Comparison of ENCODE assay signal across 1 cellular context in genomic region chr1:205631727-205632373, GRCh38.
A peak's percentile ranks its signal among the peaks of the same experiment; 100 is the strongest.
TF ChIP-seq lines count a peak whose summit lies in the region.

ELK4 (minus strand) TSS chr1:205632011; CDS start chr1:205623882, 8,129 bp downstream.

TF ChIP-seq in K562, 482 proteins besides CTCF, POLR2A, EP300 and RAD21 (continued from another document and continues in another):
- peak; percentile 67; the same call in 1 of the 2 replicates for TF ChIP-seq ZBED1 (IDR thresholded peaks at IDR 0.05)
- TF ChIP-seq CTBP1 (IDR thresholded peaks at IDR 0.05; ENCODE audit: borderline replicate concordance) = peak; percentile 95
- TF ChIP-seq ZNF224 (CRISPR knock-in tag; IDR thresholded peaks at IDR 0.05) = no peak
- TF ChIP-seq HOMEZ (CRISPR knock-in tag; IDR thresholded peaks at IDR 0.05) = no peak
- no peak for TF ChIP-seq ZBTB5 (IDR thresholded peaks at IDR 0.05)
- TF ChIP-seq SREBF1 (IDR thresholded peaks at IDR 0.05; ENCODE audit: borderline replicate concordance, low read depth, low read length) = 0 out of 2 replicates have a peak, but pooled peaks have one; percentile 44
- no peak for TF ChIP-seq ZNF143 (CRISPR knock-in tag; IDR thresholded peaks at IDR 0.05)
- no peak for TF ChIP-seq SFPQ (IDR thresholded peaks at IDR 0.05; ENCODE audit: low read depth, low read length)
- no peak for TF ChIP-seq SIRT6 (IDR thresholded peaks at IDR 0.05; ENCODE audit: low read depth, low read length)
- TF ChIP-seq TAF15 (IDR thresholded peaks at IDR 0.05; ENCODE audit: low read depth, low read length) = no peak
- no peak for TF ChIP-seq MTA2 (IDR thresholded peaks at IDR 0.05; ENCODE audit: low read depth)
- no peak for TF ChIP-seq AFF1 (IDR thresholded peaks at IDR 0.05; ENCODE audit: low read depth in 1 of 2, partially characterized antibody in 2 of 2)
- TF ChIP-seq ZNF445 (CRISPR knock-in tag; IDR thresholded peaks at IDR 0.05; ENCODE audit: low read depth) = no peak
- no peak for TF ChIP-seq RFX5 (IDR thresholded peaks at IDR 0.05; ENCODE audit: low read depth, low read length)
- peak; percentile 42; the same call in 1 of the 2 replicates for TF ChIP-seq CBFB (CRISPR knock-in tag; IDR thresholded peaks at IDR 0.05)
- TF ChIP-seq PHB (CRISPR knock-in tag; IDR thresholded peaks at IDR 0.05) = 0 out of 2 replicates have a peak, but pooled peaks have one; percentile 54
- peak; percentile 91 for TF ChIP-seq ATF7 (IDR thresholded peaks at IDR 0.05)
- no peak for TF ChIP-seq BRD9 (IDR thresholded peaks at IDR 0.05; ENCODE audit: low read depth, partially characterized antibody)
- TF ChIP-seq PTRF (tag; IDR thresholded peaks at IDR 0.05) = no peak
- TF ChIP-seq NUFIP1 (IDR thresholded peaks at IDR 0.05; ENCODE audit: partially characterized antibody) = no peak
- TF ChIP-seq ZNF79 (CRISPR knock-in tag; IDR thresholded peaks at IDR 0.05; ENCODE audit: low read depth) = no peak
- TF ChIP-seq KAT2B (IDR thresholded peaks at IDR 0.05; ENCODE audit: low read depth, low read length) = no peak
- TF ChIP-seq ZNF41 (CRISPR knock-in tag; conservative IDR thresholded peaks at IDR 0.05) = no peak
- peak; percentile 94 for TF ChIP-seq VEZF1 (CRISPR knock-in tag; IDR thresholded peaks at IDR 0.05)
- no peak for TF ChIP-seq PRPF4 (IDR thresholded peaks at IDR 0.05; ENCODE audit: insufficient read depth, low read depth, low read length, poor library complexity, severe bottlenecking)
- TF ChIP-seq U2AF1 (optimal IDR thresholded peaks at IDR 0.05; ENCODE audit: low read depth, low read length) = no peak
- no peak for TF ChIP-seq ASH1L (IDR thresholded peaks at IDR 0.05; ENCODE audit: borderline replicate concordance, low read depth, partially characterized antibody)
- TF ChIP-seq ZKSCAN1 (IDR thresholded peaks at IDR 0.05; ENCODE audit: low read depth, low read length) = peak; percentile 60; the same call in 1 of the 2 replicates
- TF ChIP-seq KAT7 (CRISPR knock-in tag; IDR thresholded peaks at IDR 0.05; ENCODE audit: borderline replicate concordance) = peak; percentile 94; the same call in 1 of the 2 replicates
- no peak for TF ChIP-seq CUX1 (CRISPR knock-in tag; IDR thresholded peaks at IDR 0.05)
- no peak for TF ChIP-seq SETDB1 (IDR thresholded peaks at IDR 0.05; ENCODE audit: low read length)
- TF ChIP-seq MED1 (CRISPR knock-in tag; IDR thresholded peaks at IDR 0.05; ENCODE audit: borderline replicate concordance) = no peak
- TF ChIP-seq ZC3H4 (CRISPR knock-in tag; IDR thresholded peaks at IDR 0.05; ENCODE audit: borderline replicate concordance) = 0 out of 2 replicates have a peak, but pooled peaks have one; percentile 5
- TF ChIP-seq POLR2AphosphoS2 (IDR thresholded peaks at IDR 0.05; ENCODE audit: low read length) = no peak
- TF ChIP-seq ZBTB2 (IDR thresholded peaks at IDR 0.05) = no peak
- no peak for TF ChIP-seq KLF1 (tag; IDR thresholded peaks at IDR 0.05)
- TF ChIP-seq ZEB2 (IDR thresholded peaks at IDR 0.05) = no peak
- peak; percentile 78 for TF ChIP-seq HMGN3 (IDR thresholded peaks at IDR 0.05; ENCODE audit: borderline replicate concordance, extremely low read depth, insufficient read length, low read depth, low read length)
- no peak for TF ChIP-seq FOXK1 (CRISPR knock-in tag; IDR thresholded peaks at IDR 0.05; ENCODE audit: borderline replicate concordance)
- TF ChIP-seq SNRNP70 (optimal IDR thresholded peaks at IDR 0.05; ENCODE audit: low read depth, low read length) = no peak
- no peak for TF ChIP-seq HLTF (IDR thresholded peaks at IDR 0.05)
- no peak for TF ChIP-seq ZNF280B (CRISPR knock-in tag; IDR thresholded peaks at IDR 0.05)
- no peak for TF ChIP-seq IRF1 (CRISPR knock-in tag; IDR thresholded peaks at IDR 0.05; ENCODE audit: borderline replicate concordance)
- TF ChIP-seq POLR2G (IDR thresholded peaks at IDR 0.05; ENCODE audit: low read depth, low read length) = peak; percentile 99
- no peak for TF ChIP-seq BCL6 (CRISPR knock-in tag; IDR thresholded peaks at IDR 0.05)
